ENCODE assay signal across 27 cellular contexts in the genomic region with DNA sequence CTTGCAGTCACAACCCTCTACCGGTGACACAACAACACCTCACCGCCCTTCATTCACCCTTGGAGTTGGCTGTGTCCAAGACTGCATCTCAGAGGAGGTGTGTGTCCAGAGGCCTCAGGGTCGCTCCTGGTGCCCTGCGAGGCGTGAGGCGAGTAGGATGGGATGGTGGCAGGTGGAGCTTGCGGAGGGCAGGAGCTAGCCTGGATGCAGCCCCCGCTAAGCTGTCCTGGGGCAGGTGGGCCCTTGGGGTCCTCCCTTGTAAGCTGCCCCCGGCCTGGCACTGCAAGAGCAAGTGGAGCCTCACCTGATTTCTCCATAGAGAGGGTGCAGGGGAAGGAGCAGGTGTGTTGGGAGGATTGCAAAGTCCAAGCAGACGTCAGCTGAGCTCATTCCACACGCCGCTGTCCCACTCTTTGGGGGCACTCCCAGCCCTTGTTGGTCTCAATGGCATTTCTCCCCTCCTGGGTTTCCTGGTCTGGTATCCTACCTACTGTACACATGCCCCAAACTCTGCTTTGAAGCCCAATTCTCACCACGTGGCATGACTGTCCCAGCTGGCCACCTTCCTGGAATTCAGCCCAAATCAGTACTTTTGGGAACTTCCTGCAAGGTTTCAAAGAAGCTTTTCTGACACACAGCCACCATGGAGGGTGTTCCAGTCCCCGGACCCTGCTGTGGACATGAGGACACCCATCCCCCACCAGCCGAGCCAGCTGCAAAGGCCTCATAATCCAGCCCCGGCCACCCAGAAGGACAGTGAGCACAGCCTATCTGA. TPM values are rescaled to one million over a fixed set of nuclear protein-coding genes. Genes with fewer than 3 reads are reported as not detected.
DNase-seq lines count a peak whose midpoint lies in the region; ATAC-seq, FAIRE-seq and TF ChIP-seq lines count a peak whose summit lies in the region.
"Had no signal": no experiment of that assay in that cellular context is flagged by ENCODE, and none has a peak within 500 bp of the region (broad histone marks: within the 10 kb centered on the region; RNA-seq: fewer than 3 reads in every experiment).

No MANE protein-coding gene starts in this region.

- TF ChIP-seq RAD21 in HepG2 (CRISPR knock-in tag; IDR thresholded peaks at IDR 0.05): no peak

- CTCF ChIA-PET in CD4-positive, alpha-beta memory T cell (lab: Charles Lee; ENCODE audit: partially characterized antibody): interaction anchor here (0.7 to 1.4 kb wide), 3 partner anchors 9 to 11 kb away, joined by 3 to 6 read pairs (median 4); no protein-coding TSS in a partner anchor
- CTCF ChIA-PET in HepG2 (lab: Yijun Ruan, JAX; ENCODE audit: low intra/inter-chr PET ratio, low total read pairs): no interaction called here

- 88% methylated on average over 16 of the region's 16 CpGs for WGBS in HepG2 (ENCODE audit: low lambda C conversion rate)
- 91% methylated on average over 15 of the region's 16 CpGs for WGBS in suprapubic skin

- peaks cover 17% of the 10 kb centered on the region for H3K36me3 ChIP-seq in CD4-positive, alpha-beta memory T cell (ENCODE audit: insufficient read depth, low read length)
- H3K36me3 ChIP-seq in HepG2 (replicated peaks in 1 of 2; ENCODE audit: control insufficient read depth in 1 of 2, insufficient read depth in 2 of 2, low read length in 2 of 2) (peaks cover 4 to 13% of the 10 kb centered on the region in 2 experiments), suprapubic skin (peaks cover 21% of the 10 kb centered on the region), gastrocnemius medialis (peaks cover 0 to 2% of the 10 kb centered on the region in 2 donors)

- H3K27me3 Mint-ChIP-seq in CD4-positive, alpha-beta memory T cell: no peaks in the 10 kb centered on the region
- no peaks in the 10 kb centered on the region for H3K27me3 Mint-ChIP-seq in T-helper 17 cell
- H3K27me3 Mint-ChIP-seq in progenitor cell of endocrine pancreas: no peaks in the 10 kb centered on the region

- no peak overlapping the region for H3K9ac ChIP-seq in HepG2 (ENCODE audit: insufficient read depth, low read depth, low read length)
- H3K9ac ChIP-seq: KMS-11, SK-N-SH had no signal

- peak overlapping the region in 4 of 7 donors; percentile 13 to 90 (median 42) for H3K27ac Mint-ChIP-seq in CD4-positive, alpha-beta memory T cell
- H3K27ac Mint-ChIP-seq in T-helper 17 cell: peak overlapping the region; percentile 43
- no peak overlapping the region for H3K27ac Mint-ChIP-seq in progenitor cell of endocrine pancreas
- H3K27ac Mint-ChIP-seq: CD8-positive, alpha-beta T cell had no signal

- in situ Hi-C loops in HepG2 (cut with HindIII; ENCODE audit: extremely low pct_ligation_motif_present, low pct_unique_long_range_greater_than_20kb): no loop called here
- in situ Hi-C loops in gastrocnemius medialis (cut with MboI; ENCODE audit: low sequenced_read_pairs in 4 of 4): loop anchor here in 2 of 4 donors (10.0 to 25.0 kb wide), 2 partner anchors 96 to 249 kb away; a partner anchor contains a TSS

- H3K36me3 Mint-ChIP-seq in CD4-positive, alpha-beta memory T cell: peaks cover 34 to 46% of the 10 kb centered on the region in 2 donors
- no peaks in the 10 kb centered on the region for H3K36me3 Mint-ChIP-seq in T-helper 17 cell (ENCODE audit: low read depth)
- peaks cover 33% of the 10 kb centered on the region for H3K36me3 Mint-ChIP-seq in progenitor cell of endocrine pancreas (ENCODE audit: insufficient read depth)

- intact Hi-C loops in CD4-positive, alpha-beta memory T cell (cut with micrococcal nuclease): no loop called here
- intact Hi-C loops in HepG2 (cut with micrococcal nuclease; ENCODE audit: unreplicated experiment) (no loop called here), gastrocnemius medialis (cut with DNase I; ENCODE audit: low total_unique reads) (no loop called here)

- no peak overlapping the region for H3K4me2 ChIP-seq in HepG2 (ENCODE audit: low read depth, low read length)
- H3K4me2 ChIP-seq: KMS-11, SK-N-SH had no signal

- H4K20me1 ChIP-seq in HepG2 (ENCODE audit: insufficient read depth, low read length): no peaks in the 10 kb centered on the region

- FAIRE-seq in HepG2 (lab: Jason Lieb, UNC): no peak
- FAIRE-seq: GM12891 had no signal

- TF ChIP-seq CTCF in HepG2 (CRISPR knock-in tag; IDR thresholded peaks at IDR 0.05) (no peak), suprapubic skin (IDR thresholded peaks at IDR 0.05) (no peak), gastrocnemius medialis (IDR thresholded peaks at IDR 0.05 in 4 of 5, conservative IDR thresholded peaks at IDR 0.05 in 1 of 5) (no peak), progenitor cell of endocrine pancreas (IDR thresholded peaks at IDR 0.05; ENCODE audit: unreplicated experiment) (no peak)

- ATAC-seq in T-helper 17 cell: no peak
- ATAC-seq in HepG2: no peak
- no peak for ATAC-seq in gastrocnemius medialis
- ATAC-seq: CD8-positive, alpha-beta T cell; PC-3 had no signal

- POLR2A ChIA-PET in CD4-positive, alpha-beta memory T cell (lab: Charles Lee; ENCODE audit: partially characterized antibody): interaction anchor here (1.0 to 1.7 kb wide), 6 partner anchors 9 to 107 kb away, joined by 3 to 8 read pairs (median 4); a partner anchor contains a TSS
- POLR2A ChIA-PET in HepG2 (lab: Yijun Ruan, JAX): no interaction called here

- no TSS peak for BruUV-seq in HepG2 (replicated peaks; lab: Mats Ljungman, UMichigan)

- DNase-seq in CD4-positive, alpha-beta memory T cell: no peak
- no peak for DNase-seq in T-helper 17 cell
- DNase-seq in HepG2 (ENCODE audit: low spot score): no peak
- DNase-seq in suprapubic skin (ENCODE audit: low spot score in 2 of 2): peak; percentile 44 to 45
- DNase-seq in gastrocnemius medialis: no peak
- no peak for DNase-seq in progenitor cell of endocrine pancreas (ENCODE audit: low spot score, unreplicated experiment)
- DNase-seq in NCI-H1694 (lab: John Stamatoyannopoulos, UW): no peak
- DNase-seq: C1 segment of cervical spinal cord; CD8-positive, alpha-beta T cell; DMS 273 treated with DMSO at 0.1 percent for 48 hours; DMS79; EL; GDM1; GOT3; HCEC 1CT; IMR-90; MM.1S; NCI-H2029 treated with DMSO at 0.1 percent for 48 hours; NCI-H446 treated with DMSO at 0.1 percent for 48 hours; NCI-H526; NCI-H82; NK-92 treated with Interleukin-12 subunit alpha and Interleukin-12 subunit beta, amount 100 ng/mL, for 24 hours; PC-3; SK-N-SH had no signal

- no peaks in the 10 kb centered on the region for H3K9me3 ChIP-seq in CD4-positive, alpha-beta memory T cell (ENCODE audit: control insufficient read depth in 1 of 2, low read length in 2 of 2)
- H3K9me3 ChIP-seq in T-helper 17 cell (ENCODE audit: control insufficient read depth, low read length, poor library complexity, severe bottlenecking) (no peaks in the 10 kb centered on the region), HepG2 (ENCODE audit: low read length) (no peaks in the 10 kb centered on the region), suprapubic skin (no peaks in the 10 kb centered on the region), gastrocnemius medialis (no peaks in the 10 kb centered on the region)
- H3K9me3 ChIP-seq: SK-N-SH had no signal

- no peak overlapping the region for H3K27ac ChIP-seq in CD4-positive, alpha-beta memory T cell (ENCODE audit: low read depth, low read length)
- H3K27ac ChIP-seq in HepG2 (ENCODE audit: extremely low read length, insufficient read depth, low read length): no peak overlapping the region
- no peak overlapping the region for H3K27ac ChIP-seq in suprapubic skin
- H3K27ac ChIP-seq in gastrocnemius medialis: no peak overlapping the region
- H3K27ac ChIP-seq: KMS-11 had no signal

- no peaks in the 10 kb centered on the region for H3K4me1 ChIP-seq in CD4-positive, alpha-beta memory T cell (ENCODE audit: insufficient read depth, low read length)
- H3K4me1 ChIP-seq in HepG2 (ENCODE audit: insufficient read depth, low read length) (no peaks in the 10 kb centered on the region), suprapubic skin (no peaks in the 10 kb centered on the region), gastrocnemius medialis (no peaks in the 10 kb centered on the region)

- TF ChIP-seq EP300 in HepG2 (IDR thresholded peaks at IDR 0.05; ENCODE audit: low read depth in 2 of 2, low read length in 2 of 2) (no peak), HepG2 (CRISPR knock-in tag; IDR thresholded peaks at IDR 0.05; ENCODE audit: borderline replicate concordance) (no peak), suprapubic skin (IDR thresholded peaks at IDR 0.05) (no peak)

- TF ChIP-seq POLR2A in HepG2 (IDR thresholded peaks at IDR 0.05; ENCODE audit: insufficient read depth in 1 of 2, low read depth in 2 of 2, low read length in 2 of 2): no peak
- TF ChIP-seq POLR2A in suprapubic skin (IDR thresholded peaks at IDR 0.05): no peak
- TF ChIP-seq POLR2A in gastrocnemius medialis (IDR thresholded peaks at IDR 0.05): no peak

- peaks cover 9 to 23% (median 14%) of the 10 kb centered on the region in 4 donors for H3K4me1 Mint-ChIP-seq in CD4-positive, alpha-beta memory T cell
- peaks cover 23% of the 10 kb centered on the region for H3K4me1 Mint-ChIP-seq in T-helper 17 cell
- peaks cover 12% of the 10 kb centered on the region for H3K4me1 Mint-ChIP-seq in progenitor cell of endocrine pancreas (ENCODE audit: low read depth)

- no peaks in the 10 kb centered on the region for H3K27me3 ChIP-seq in CD4-positive, alpha-beta memory T cell (ENCODE audit: insufficient read depth, low read length)
- H3K27me3 ChIP-seq in HepG2 (ENCODE audit: control insufficient read depth in 1 of 2, insufficient read depth in 2 of 2, low read length in 2 of 2) (no peaks in the 10 kb centered on the region), suprapubic skin (no peaks in the 10 kb centered on the region), gastrocnemius medialis (no peaks in the 10 kb centered on the region)

- no peak overlapping the region for H2AFZ ChIP-seq in HepG2 (ENCODE audit: low read length)

- H3K4me3 Mint-ChIP-seq in CD4-positive, alpha-beta memory T cell: no peak overlapping the region
- H3K4me3 Mint-ChIP-seq in T-helper 17 cell: no peak overlapping the region
- no peak overlapping the region for H3K4me3 Mint-ChIP-seq in progenitor cell of endocrine pancreas (ENCODE audit: low read depth)
- H3K4me3 Mint-ChIP-seq: CD8-positive, alpha-beta T cell had no signal

- peaks cover 0 to 1% (median 0%) of the 10 kb centered on the region in 8 donors for H3K9me3 Mint-ChIP-seq in CD4-positive, alpha-beta memory T cell
- no peaks in the 10 kb centered on the region for H3K9me3 Mint-ChIP-seq in progenitor cell of endocrine pancreas (ENCODE audit: low read depth)
- H3K9me3 Mint-ChIP-seq: CD8-positive, alpha-beta T cell had no signal

- no peak overlapping the region for H3K4me3 ChIP-seq in CD4-positive, alpha-beta memory T cell (ENCODE audit: low read length in 2 of 2)
- H3K4me3 ChIP-seq in HepG2 (replicated peaks in 1 of 3; ENCODE audit: insufficient read depth in 1 of 3, low read depth in 2 of 3, low read length in 3 of 3) (no peak overlapping the region), suprapubic skin (no peak overlapping the region), gastrocnemius medialis (no peak overlapping the region)

- no peaks in the 10 kb centered on the region for H3K79me2 ChIP-seq in HepG2 (ENCODE audit: insufficient read depth, low read length)

RNA-seq across cellular contexts. Expression of a gene that starts 18.1 kb away (rescaled TPM):
- 100 to 1,000 TPM; 150 to 158 TPM for total RNA-seq in CD4-positive, alpha-beta memory T cell
- 100 to 1,000 TPM; 411 to 591 TPM for polyA plus RNA-seq in CD4-positive, alpha-beta memory T cell
- total RNA-seq in T-helper 17 cell (100 to 1,000 TPM; 113 to 115 TPM), HepG2 (2016; rRNA removed; fragmentation: Illumina TruSeq; extraction: Trizol) (7.9 and 10.9 TPM in 2 replicates), suprapubic skin (10 to 100 TPM in 2 of 4 donors, 1 to 10 TPM in 2; 8.4 to 32.5 (median 14.9) TPM), gastrocnemius medialis (10 to 100 TPM; 39.7 to 82.4 (median 56.3) TPM), progenitor cell of endocrine pancreas (0.72 and 0.91 TPM in 2 replicates)
- 4.1 and 5.7 TPM in 2 replicates for total RNA-seq in HepG2 (2016; cell fraction: cytosol; rRNA removed; fragmentation: Illumina TruSeq; extraction: Trizol; ENCODE audit: low read depth)
- total RNA-seq in HepG2 (2016; cell fraction: insoluble cytoplasmic fraction; rRNA removed; fragmentation: Illumina TruSeq; extraction: Trizol): 9.4 and 10.9 TPM in 2 replicates
- total RNA-seq in HepG2 (2016; cell fraction: membrane; rRNA removed; fragmentation: Illumina TruSeq; extraction: Trizol): 8.3 and 9.3 TPM in 2 replicates
- 7.4 and 8.7 TPM in 2 replicates for total RNA-seq in HepG2 (2016; cell fraction: nucleus; rRNA removed; fragmentation: Illumina TruSeq; extraction: Trizol)
- 20.8 and 21.4 TPM in 2 replicates for polyA plus RNA-seq in HepG2 (2011; rRNA removed)
- 25.1 and 29.5 TPM in 2 replicates for polyA plus RNA-seq in HepG2 (2011; cell fraction: cytosol; rRNA removed)
- 10.1 and 10.2 TPM in 2 replicates for polyA plus RNA-seq in HepG2 (2011; cell fraction: nucleus; rRNA removed)
- polyA plus RNA-seq in HepG2 (2012): 6.0 and 8.9 TPM in 2 replicates
- polyA plus RNA-seq in HepG2 (2016; cell fraction: cytosol; fragmentation: Illumina TruSeq; extraction: Trizol; ENCODE audit: low read depth): 3.9 and 5.8 TPM in 2 replicates
- polyA plus RNA-seq in HepG2 (2016; cell fraction: insoluble cytoplasmic fraction; fragmentation: Illumina TruSeq; extraction: Trizol; ENCODE audit: low read depth): 7.5 and 8.3 TPM in 2 replicates
- 5.9 and 6.9 TPM in 2 replicates for polyA plus RNA-seq in HepG2 (2016; cell fraction: membrane; fragmentation: Illumina TruSeq; extraction: Trizol; ENCODE audit: low read depth)
- 11.9 and 12.3 TPM in 2 replicates for polyA plus RNA-seq in HepG2 (2016; cell fraction: nucleus; fragmentation: Illumina TruSeq; extraction: Trizol; ENCODE audit: insufficient read depth, low read depth)
- polyA minus RNA-seq in HepG2 (2011; rRNA and poly(A)+ RNA removed; ENCODE audit: low replicate concordance): 1.3 and 35.6 TPM in 2 replicates
- polyA minus RNA-seq in HepG2 (2011; cell fraction: cytosol; rRNA and poly(A)+ RNA removed): 6.6 and 7.4 TPM in 2 replicates
- polyA minus RNA-seq in HepG2 (2011; cell fraction: nucleus; rRNA and poly(A)+ RNA removed): 4.2 and 7.6 TPM in 2 replicates
- total RNA-seq: IMR-90, PC-3 had no signal

RNA-seq across cellular contexts. Expression of a gene that starts 40.4 kb away (rescaled TPM):
- 1 to 10 TPM in 1 of 2 experiments, under 1 TPM in 1; 0.19 to 1.0 TPM for total RNA-seq in CD4-positive, alpha-beta memory T cell
- 1 to 10 TPM; 5.6 to 6.0 TPM for polyA plus RNA-seq in CD4-positive, alpha-beta memory T cell
- 1 to 10 TPM; 1.7 to 3.3 TPM for total RNA-seq in T-helper 17 cell
- total RNA-seq in HepG2 (2016; rRNA removed; fragmentation: Illumina TruSeq; extraction: Trizol): 0.07 and 0.11 TPM in 2 replicates
- total RNA-seq in HepG2 (2016; cell fraction: cytosol; rRNA removed; fragmentation: Illumina TruSeq; extraction: Trizol; ENCODE audit: low read depth): not detected in 2 replicates
- 0.19 TPM in 1 of 2 replicates, not detected in the other for total RNA-seq in HepG2 (2016; cell fraction: insoluble cytoplasmic fraction; rRNA removed; fragmentation: Illumina TruSeq; extraction: Trizol)
- total RNA-seq in HepG2 (2016; cell fraction: membrane; rRNA removed; fragmentation: Illumina TruSeq; extraction: Trizol): 0.06 and 0.14 TPM in 2 replicates
- not detected in 2 replicates for total RNA-seq in HepG2 (2016; cell fraction: nucleus; rRNA removed; fragmentation: Illumina TruSeq; extraction: Trizol)
- polyA plus RNA-seq in HepG2 (2011; rRNA removed): 0.08 and 0.20 TPM in 2 replicates
- polyA plus RNA-seq in HepG2 (2011; cell fraction: cytosol; rRNA removed): 0.06 and 0.07 TPM in 2 replicates
- 0.73 and 0.96 TPM in 2 replicates for polyA plus RNA-seq in HepG2 (2011; cell fraction: nucleus; rRNA removed)
- polyA plus RNA-seq in HepG2 (2012): 0.21 and 0.40 TPM in 2 replicates
- polyA plus RNA-seq in HepG2 (2016; cell fraction: cytosol; fragmentation: Illumina TruSeq; extraction: Trizol; ENCODE audit: low read depth): 0.10 and 0.11 TPM in 2 replicates
- polyA plus RNA-seq in HepG2 (2016; cell fraction: insoluble cytoplasmic fraction; fragmentation: Illumina TruSeq; extraction: Trizol; ENCODE audit: low read depth): 0.23 TPM in 1 of 2 replicates, not detected in the other
- not detected in 2 replicates for polyA plus RNA-seq in HepG2 (2016; cell fraction: membrane; fragmentation: Illumina TruSeq; extraction: Trizol; ENCODE audit: low read depth)
- not detected in 2 replicates for polyA plus RNA-seq in HepG2 (2016; cell fraction: nucleus; fragmentation: Illumina TruSeq; extraction: Trizol; ENCODE audit: insufficient read depth, low read depth)
- 0.16 TPM in 1 of 2 replicates, not detected in the other for polyA minus RNA-seq in HepG2 (2011; rRNA and poly(A)+ RNA removed; ENCODE audit: low replicate concordance)
- polyA minus RNA-seq in HepG2 (2011; cell fraction: cytosol; rRNA and poly(A)+ RNA removed): not detected in 2 replicates
- polyA minus RNA-seq in HepG2 (2011; cell fraction: nucleus; rRNA and poly(A)+ RNA removed): 0.26 and 0.37 TPM in 2 replicates
- total RNA-seq in suprapubic skin: under 1 TPM in 1 of 4 donors, not detected in 3; 0.30 TPM
- under 1 TPM in 1 of 4 donors, not detected in 3; 0.13 TPM for total RNA-seq in gastrocnemius medialis
- 2.8 and 3.7 TPM in 2 replicates for total RNA-seq in progenitor cell of endocrine pancreas
- total RNA-seq: A673 had no signal

Comparison
In these comparisons a context has a peak if more than half of its experiments do, and no peak if none do; other contexts are left out.
1. DNase-seq: peak in suprapubic skin (2 of 2); none in CD4-positive, alpha-beta memory T cell (0 of 5), T-helper 17 cell (0 of 3), HepG2 (single experiment), gastrocnemius medialis (0 of 2), progenitor cell of endocrine pancreas (single experiment) and NCI-H1694 (single experiment).